Comparison of ENCODE assay signal across 13 cellular contexts in the genomic region with DNA sequence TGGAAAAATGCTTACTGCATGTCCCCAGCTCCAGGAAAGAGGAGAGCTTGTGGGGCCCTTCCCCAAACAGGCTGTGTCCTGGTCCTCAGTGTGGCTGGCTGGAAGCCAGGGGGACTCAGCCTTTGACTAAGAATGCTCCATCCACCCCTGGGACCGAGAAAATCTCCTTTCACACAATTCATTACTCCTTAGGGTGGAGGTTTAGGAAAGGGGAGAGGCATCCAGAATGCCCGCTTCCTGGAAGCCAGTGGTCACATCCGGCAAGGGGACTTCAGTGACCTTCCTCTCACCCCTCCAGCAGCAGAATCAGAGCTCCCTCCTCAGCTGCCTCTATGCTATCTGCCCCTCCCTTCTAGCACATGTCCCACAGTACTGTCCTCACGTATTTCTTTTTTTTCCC. TPM values are rescaled to one million over a fixed set of nuclear protein-coding genes. Genes with fewer than 3 reads are reported as not detected.
DNase-seq lines count a peak whose midpoint lies in the region; ATAC-seq and TF ChIP-seq lines count a peak whose summit lies in the region.
"Had no signal": no experiment of that assay in that cellular context is flagged by ENCODE, and none has a peak within 500 bp of the region (broad histone marks: within the 10 kb centered on the region; RNA-seq: fewer than 3 reads in every experiment).

No MANE protein-coding gene starts in this region.

- no peak overlapping the region for H3K4me3 ChIP-seq in PC-3 (ENCODE audit: low read length)

- H3K9me3 Mint-ChIP-seq in stimulated activated naive B cell treated with anti-CD40 and anti-IgM and Interleukin-4, amounts not matched to agents 10 μg/mL and 1 μg/mL and 100 μg/mL, for 72 hours: no peaks in the 10 kb centered on the region
- H3K9me3 Mint-ChIP-seq: activated T-helper 1 cell treated with anti-CD3 and anti-CD28 coated beads, Interleukin-12 subunit alpha, Interleukin-12 subunit beta, Interleukin-2, Interleukin-4 antibody, amounts not matched to agents 30 ng/mL and 10 ng/mL and 1 ng/mL, durations not matched to agents 14 hours and 24 hours and 36 hours had no signal

- no peaks in the 10 kb centered on the region for H3K9me3 ChIP-seq in PC-3 (ENCODE audit: low read length)

- H3K4me3 Mint-ChIP-seq in stimulated activated naive B cell treated with anti-CD40 and anti-IgM and Interleukin-4, amounts not matched to agents 10 μg/mL and 1 μg/mL and 100 μg/mL, for 72 hours: no peak overlapping the region
- H3K4me3 Mint-ChIP-seq: activated T-helper 1 cell treated with anti-CD3 and anti-CD28 coated beads, Interleukin-12 subunit alpha, Interleukin-12 subunit beta, Interleukin-2, Interleukin-4 antibody, amounts not matched to agents 30 ng/mL and 10 ng/mL and 1 ng/mL, durations not matched to agents 14 hours and 24 hours and 36 hours had no signal

- H3K27me3 ChIP-seq in PC-3 (ENCODE audit: low read length): no peaks in the 10 kb centered on the region

- H3K4me1 ChIP-seq in PC-3 (ENCODE audit: insufficient read depth, low read length): no peaks in the 10 kb centered on the region

- no peaks in the 10 kb centered on the region for H3F3A ChIP-seq in PC-3 (ENCODE audit: low read length, unreplicated experiment)

- H3K27ac ChIP-seq in PC-3 (ENCODE audit: low read length) (no peak overlapping the region), caudate nucleus (ENCODE audit: low read depth, low read length) (peak overlapping the region; percentile 6)
- H3K27ac ChIP-seq: HL-60 had no signal

- H3K27ac Mint-ChIP-seq in stimulated activated naive B cell treated with anti-CD40 and anti-IgM and Interleukin-4, amounts not matched to agents 10 μg/mL and 1 μg/mL and 100 μg/mL, for 72 hours: peak overlapping the region; percentile 83
- H3K27ac Mint-ChIP-seq: activated T-helper 1 cell treated with anti-CD3 and anti-CD28 coated beads, Interleukin-12 subunit alpha, Interleukin-12 subunit beta, Interleukin-2, Interleukin-4 antibody, amounts not matched to agents 30 ng/mL and 10 ng/mL and 1 ng/mL, durations not matched to agents 14 hours and 24 hours and 36 hours had no signal

- H3K27me3 Mint-ChIP-seq in stimulated activated naive B cell treated with anti-CD40 and anti-IgM and Interleukin-4, amounts not matched to agents 10 μg/mL and 1 μg/mL and 100 μg/mL, for 72 hours: no peaks in the 10 kb centered on the region

- H3K36me3 ChIP-seq in PC-3 (ENCODE audit: low read depth, low read length): peaks cover 15% of the 10 kb centered on the region; the same call in 1 of the 2 replicates

- TF ChIP-seq CTCF in PC-3 (conservative IDR thresholded peaks at IDR 0.05; ENCODE audit: low read depth, low read length): no peak
- no peak for TF ChIP-seq CTCF in omental fat pad (IDR thresholded peaks at IDR 0.05)

- H4K20me1 ChIP-seq in PC-3 (ENCODE audit: low read length): no peaks in the 10 kb centered on the region

- ATAC-seq in PC-3 (no peak), left lobe of liver (peak; percentile 43), GM21360 (IDR thresholded peaks at IDR 0.05; ENCODE audit: unreplicated experiment) (no peak), omental fat pad (ENCODE audit: low FRiP score) (no peak)
- ATAC-seq in stimulated activated naive B cell treated with anti-CD40 and anti-IgM and Interleukin-4, amounts not matched to agents 10 μg/mL and 1 μg/mL and 100 μg/mL, for 72 hours (replicated peaks): no peak
- ATAC-seq: stimulated activated naive CD8-positive, alpha-beta T cell treated with anti-CD3 and anti-CD28 coated beads, Interleukin-15, Interleukin-2, amounts not matched to agents 100 U/mL and 50 U/mL, for 24 hours had no signal

- POLR2A ChIA-PET in PC-3 (lab: Charles Lee; ENCODE audit: unreplicated experiment): no interaction called here

- peaks cover 41 to 60% of the 10 kb centered on the region in 2 donors for H3K36me3 Mint-ChIP-seq in stimulated activated naive B cell treated with anti-CD40 and anti-IgM and Interleukin-4, amounts not matched to agents 10 μg/mL and 1 μg/mL and 100 μg/mL, for 72 hours

- no TSS peak for BruUV-seq in PC-3 (replicated peaks; lab: Mats Ljungman, UMichigan)

- H3K4me1 Mint-ChIP-seq in stimulated activated naive B cell treated with anti-CD40 and anti-IgM and Interleukin-4, amounts not matched to agents 10 μg/mL and 1 μg/mL and 100 μg/mL, for 72 hours: peaks cover 13 to 23% of the 10 kb centered on the region in 2 donors

- H2AFZ ChIP-seq in PC-3 (ENCODE audit: low read length): no peak overlapping the region

- no peaks in the 10 kb centered on the region for H3K79me2 ChIP-seq in PC-3 (ENCODE audit: low read length)

- peak; percentile 1 for DNase-seq in PC-3
- no peak for DNase-seq in caudate nucleus (lab: John Stamatoyannopoulos, UW)
- DNase-seq in left lobe of liver (ENCODE audit: low spot score): no peak
- no peak for DNase-seq in stimulated activated naive B cell treated with anti-CD40 and anti-IgM and Interleukin-4, amounts not matched to agents 10 μg/mL and 1 μg/mL and 100 μg/mL, for 72 hours
- DNase-seq in NCI-H748 (lab: John Stamatoyannopoulos, UW; ENCODE audit: unreplicated experiment): no peak
- no peak for DNase-seq in omental fat pad (ENCODE audit: low spot score)
- DNase-seq: DMS 273 treated with DMSO at 0.1 percent for 48 hours; hippocampal formation; NCI-H1048; stimulated activated naive CD8-positive, alpha-beta T cell treated with anti-CD3 and anti-CD28 coated beads, Interleukin-15, Interleukin-2, amounts not matched to agents 100 U/mL and 50 U/mL, for 24 hours had no signal

- H3K9me2 ChIP-seq in PC-3 (replicated peaks; ENCODE audit: low read length): no peaks in the 10 kb centered on the region

- no peak overlapping the region for H3K4me2 ChIP-seq in PC-3 (ENCODE audit: low read length)

- intact Hi-C loops in PC-3 (cut with micrococcal nuclease): no loop called here

- H3K9ac ChIP-seq in PC-3 (ENCODE audit: low read length): no peak overlapping the region

- CTCF ChIA-PET in PC-3 (lab: Charles Lee): interaction anchor here (0.6 kb wide), 1 partner anchor 471 kb away, joined by 6 read pairs; no protein-coding TSS in a partner anchor

RNA-seq across cellular contexts. Expression of gene ATG16L2, which starts 21.9 kb away (rescaled TPM):
- total RNA-seq in PC-3 (2014; rRNA removed) (12.2 and 16.2 TPM in 2 replicates), left lobe of liver (23.4 TPM), omental fat pad (10 to 100 TPM; 15.5 to 81.0 (median 26.7) TPM)

RNA-seq across cellular contexts. Expression of gene STARD10, which starts 42.3 kb away (rescaled TPM):
- total RNA-seq in PC-3 (2014; rRNA removed) (284 and 362 TPM in 2 replicates), left lobe of liver (493 TPM), omental fat pad (10 to 100 TPM; 10.9 to 20.6 (median 15.4) TPM)

Comparison
In these comparisons a context has a peak if more than half of its experiments do, and no peak if none do; other contexts are left out.
1. RNA of gene STARD10, which starts 42.3 kb away (total RNA-seq): 493 TPM in left lobe of liver (single experiment) and 284 to 362 TPM in PC-3; 10.9 to 20.6 TPM in omental fat pad; every median in the first group is over 10 times any median in the second.